18 cellular contexts compared by ENCODE assay signal in the genomic region with DNA sequence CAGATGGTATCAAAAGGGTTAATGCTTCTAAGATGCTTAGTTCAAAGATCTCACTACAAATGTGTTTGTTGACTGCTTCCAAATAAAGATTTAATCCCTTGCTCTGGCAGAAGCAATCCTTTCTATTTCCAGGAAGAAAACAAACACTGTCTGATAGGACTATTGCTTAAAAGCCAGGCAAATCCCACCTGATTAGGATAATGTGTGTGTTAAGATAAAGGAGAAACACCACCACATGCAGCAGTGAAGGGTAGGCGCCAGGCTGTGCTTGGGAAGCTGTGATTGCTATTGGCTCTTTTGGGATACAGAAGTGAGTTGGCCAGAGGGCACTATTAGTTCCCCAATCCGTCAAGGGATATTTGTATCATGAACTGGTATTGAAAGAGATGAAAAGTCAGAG.
DNase-seq lines count a peak whose midpoint lies in the region; ATAC-seq and TF ChIP-seq lines count a peak whose summit lies in the region.
"Had no signal": no experiment of that assay in that cellular context is flagged by ENCODE, and none has a peak within 500 bp of the region (broad histone marks: within the 10 kb centered on the region; RNA-seq: fewer than 3 reads in every experiment).

No MANE protein-coding gene starts in this region.

- peaks cover 17% of the 10 kb centered on the region for H3K4me1 Mint-ChIP-seq in brain
- H3K4me1 Mint-ChIP-seq in neural progenitor cell = peaks cover 6% of the 10 kb centered on the region
- no peaks in the 10 kb centered on the region for H3K4me1 Mint-ChIP-seq in stimulated activated effector memory CD8-positive, alpha-beta T cell treated with anti-CD3 and anti-CD28 coated beads, Interleukin-12 subunit alpha, Interleukin-12 subunit beta, amount 100 ng/mL, for 72 hours
- H3K4me1 Mint-ChIP-seq: CD4-positive, CD25-positive, alpha-beta regulatory T cell; natural killer cell had no signal

- H3K4me2 ChIP-seq in neural progenitor cell = peak overlapping the region; percentile 33

- H3K9me3 Mint-ChIP-seq in brain (peaks cover 15 to 29% (median 25%) of the 10 kb centered on the region in 5 experiments), neural progenitor cell (peaks cover 19% of the 10 kb centered on the region)
- H3K9me3 Mint-ChIP-seq in stimulated activated effector memory CD8-positive, alpha-beta T cell treated with anti-CD3 and anti-CD28 coated beads, Interleukin-12 subunit alpha, Interleukin-12 subunit beta, amount 100 ng/mL, for 72 hours = no peaks in the 10 kb centered on the region
- H3K9me3 Mint-ChIP-seq: natural killer cell, type B pancreatic cell had no signal

- no peak for TF ChIP-seq CTCF in brain (conservative IDR thresholded peaks at IDR 0.05)
- no peak for TF ChIP-seq CTCF in neural progenitor cell (IDR thresholded peaks at IDR 0.05)
- TF ChIP-seq CTCF in upper lobe of right lung (IDR thresholded peaks at IDR 0.05) = no peak

- peak overlapping the region in 1 of 5 experiments; percentile 26 for H3K4me3 Mint-ChIP-seq in brain
- no peak overlapping the region for H3K4me3 Mint-ChIP-seq in neural progenitor cell
- no peak overlapping the region for H3K4me3 Mint-ChIP-seq in stimulated activated effector memory CD8-positive, alpha-beta T cell treated with anti-CD3 and anti-CD28 coated beads, Interleukin-12 subunit alpha, Interleukin-12 subunit beta, amount 100 ng/mL, for 72 hours
- H3K4me3 Mint-ChIP-seq: CD4-positive, CD25-positive, alpha-beta regulatory T cell; H9; natural killer cell; type B pancreatic cell had no signal

- no peak overlapping the region for H2AFZ ChIP-seq in neural progenitor cell (replicated peaks)

- H3K27me3 Mint-ChIP-seq in brain (peaks cover 7% of the 10 kb centered on the region), neural progenitor cell (ENCODE audit: insufficient read depth, low read depth) (no peaks in the 10 kb centered on the region)

- no peaks in the 10 kb centered on the region for H4K20me1 ChIP-seq in neural progenitor cell (ENCODE audit: low read depth)

- H3K36me3 ChIP-seq in neural progenitor cell (no peaks in the 10 kb centered on the region), upper lobe of right lung (no peaks in the 10 kb centered on the region)

- H3K9ac ChIP-seq in neural progenitor cell = no peak overlapping the region

- no peaks in the 10 kb centered on the region for H3K79me2 ChIP-seq in neural progenitor cell (ENCODE audit: low read depth)

- ATAC-seq in Right ventricle myocardium inferior (peak; percentile 38), upper lobe of right lung (peak; percentile 49), HG03521 (IDR thresholded peaks at IDR 0.05; ENCODE audit: unreplicated experiment) (no peak)
- ATAC-seq in stimulated activated effector memory CD8-positive, alpha-beta T cell treated with anti-CD3 and anti-CD28 coated beads, Interleukin-12 subunit alpha, Interleukin-12 subunit beta, amount 100 ng/mL, for 72 hours = no peak
- ATAC-seq: K562 had no signal

- H3K4me3 ChIP-seq in neural progenitor cell (no peak overlapping the region), upper lobe of right lung (no peak overlapping the region)
- H3K4me3 ChIP-seq: K562 had no signal

- peak overlapping the region in 3 of 5 experiments; percentile 0 to 79 (median 75) for H3K27ac Mint-ChIP-seq in brain
- no peak overlapping the region for H3K27ac Mint-ChIP-seq in neural progenitor cell
- no peak overlapping the region for H3K27ac Mint-ChIP-seq in stimulated activated effector memory CD8-positive, alpha-beta T cell treated with anti-CD3 and anti-CD28 coated beads, Interleukin-12 subunit alpha, Interleukin-12 subunit beta, amount 100 ng/mL, for 72 hours
- H3K27ac Mint-ChIP-seq: CD4-positive, CD25-positive, alpha-beta regulatory T cell; natural killer cell; type B pancreatic cell had no signal

- H3K36me3 Mint-ChIP-seq in brain (no peaks in the 10 kb centered on the region), neural progenitor cell (no peaks in the 10 kb centered on the region)
- no peaks in the 10 kb centered on the region for H3K36me3 Mint-ChIP-seq in stimulated activated effector memory CD8-positive, alpha-beta T cell treated with anti-CD3 and anti-CD28 coated beads, Interleukin-12 subunit alpha, Interleukin-12 subunit beta, amount 100 ng/mL, for 72 hours
- H3K36me3 Mint-ChIP-seq: CD4-positive, CD25-positive, alpha-beta regulatory T cell; natural killer cell; type B pancreatic cell had no signal

- H3K27ac ChIP-seq in neural progenitor cell = no peak overlapping the region
- no peak overlapping the region for H3K27ac ChIP-seq in upper lobe of right lung

- H3K27me3 ChIP-seq in neural progenitor cell = no peaks in the 10 kb centered on the region
- no peaks in the 10 kb centered on the region for H3K27me3 ChIP-seq in upper lobe of right lung

- peaks cover 13% of the 10 kb centered on the region for H3K4me1 ChIP-seq in neural progenitor cell
- H3K4me1 ChIP-seq in upper lobe of right lung = no peaks in the 10 kb centered on the region

- H3K9me3 ChIP-seq in neural progenitor cell (ENCODE audit: low read depth) (no peaks in the 10 kb centered on the region), upper lobe of right lung (peaks cover 6% of the 10 kb centered on the region)

- intact Hi-C loops in Right ventricle myocardium inferior (cut with DNase I) (loop anchor here (5.0 kb wide), 1 partner anchor 62 kb away; the partner anchor contains the start of gene LRCH1), cardiac septum (cut with DNase I) (no loop called here), upper lobe of right lung (cut with DNase I) (loop anchor here (5.0 kb wide), 1 partner anchor 232 kb away; no protein-coding TSS in a partner anchor)

- no peak for DNase-seq in Right ventricle myocardium inferior (ENCODE audit: missing footprints)
- no peak for DNase-seq in cardiac septum (ENCODE audit: low spot score)
- peak; percentile 47 for DNase-seq in neural progenitor cell (ENCODE audit: low spot score)
- DNase-seq in upper lobe of right lung = no peak
- no peak for DNase-seq in NCI-H1930 (lab: John Stamatoyannopoulos, UW)
- no peak for DNase-seq in stimulated activated effector memory CD8-positive, alpha-beta T cell treated with anti-CD3 and anti-CD28 coated beads, Interleukin-12 subunit alpha, Interleukin-12 subunit beta, amount 100 ng/mL, for 72 hours (ENCODE audit: low spot score in 2 of 2)
- DNase-seq: activated CD4-positive, alpha-beta T cell treated with anti-CD3 and anti-CD28 coated beads for 4 hours; CD4-positive, CD25-positive, alpha-beta regulatory T cell; central memory CD4-positive, alpha-beta T cell; DMS79 treated with DMSO at 0.1 percent for 48 hours; effector CD8-positive, alpha-beta T cell; H9; natural killer cell; NCI-H526 treated with DMSO at 0.1 percent for 48 hours had no signal

- H3F3A ChIP-seq in neural progenitor cell (ENCODE audit: low read depth) = peaks cover 13% of the 10 kb centered on the region

Comparison
In these comparisons a context has a peak if more than half of its experiments do, and no peak if none do; other contexts are left out.
1. ATAC-seq: peak in Right ventricle myocardium inferior (single experiment) and upper lobe of right lung (single experiment); none in stimulated activated effector memory CD8-positive, alpha-beta T cell treated with anti-CD3 and anti-CD28 coated beads, Interleukin-12 subunit alpha, Interleukin-12 subunit beta, amount 100 ng/mL, for 72 hours (single experiment) and HG03521 (single experiment).
2. H3K27ac Mint-ChIP-seq: peak in brain (3 of 5); none in neural progenitor cell (single experiment) and stimulated activated effector memory CD8-positive, alpha-beta T cell treated with anti-CD3 and anti-CD28 coated beads, Interleukin-12 subunit alpha, Interleukin-12 subunit beta, amount 100 ng/mL, for 72 hours (single experiment).